8 cellular contexts compared by ENCODE assay signal in the genomic region with DNA sequence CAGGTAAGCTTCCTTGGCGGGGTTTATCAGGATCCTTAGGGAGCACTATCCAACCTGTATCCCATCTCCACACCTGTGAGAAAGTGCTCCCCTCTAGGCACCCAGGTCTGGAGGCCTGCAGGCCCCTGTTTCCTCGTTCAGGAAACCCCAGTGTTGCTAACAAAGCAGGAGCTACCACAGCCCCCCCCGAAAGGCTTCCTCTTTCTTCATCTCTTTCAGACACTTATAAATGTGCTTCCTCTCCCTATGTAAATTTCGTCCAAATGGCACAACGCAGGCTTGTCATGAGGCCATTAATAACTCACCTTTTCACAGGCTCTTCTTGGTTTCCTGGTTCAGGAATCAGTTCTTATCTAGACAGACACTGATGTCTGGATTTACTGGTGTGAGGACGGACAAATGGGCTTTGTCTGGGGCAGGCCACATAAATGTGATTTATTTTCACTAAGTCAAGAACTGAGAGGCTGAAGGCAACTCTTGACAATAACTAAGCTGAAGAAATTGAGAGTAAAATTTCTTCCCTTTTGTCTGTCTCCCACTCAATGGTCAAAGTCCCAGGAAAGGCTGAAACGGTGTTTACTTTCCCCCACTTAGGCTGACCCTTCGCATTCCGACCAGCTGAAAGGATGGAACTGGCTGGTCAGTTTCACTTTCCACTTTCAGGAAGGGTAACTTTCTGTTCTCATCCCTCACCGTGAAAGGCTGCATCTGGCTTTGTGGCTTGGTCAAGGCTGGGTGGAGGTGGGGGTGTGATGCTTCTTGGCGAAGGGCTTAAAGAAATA. TPM values are rescaled to one million over a fixed set of nuclear protein-coding genes. Genes with fewer than 3 reads are reported as not detected.
DNase-seq lines count a peak whose midpoint lies in the region; ATAC-seq and TF ChIP-seq lines count a peak whose summit lies in the region.

No MANE protein-coding gene starts in this region.

- intact Hi-C loops in activated CD4-positive, alpha-beta T cell treated with anti-CD3 and anti-CD28 coated beads, Interleukin-2, amount 10 ng/mL, durations not matched to agents 24 days and 14 days (cut with micrococcal nuclease) = no loop called here

- no peaks in the 10 kb centered on the region for H3K9me3 Mint-ChIP-seq in activated CD8-positive, alpha-beta T cell treated with anti-CD3 and anti-CD28 coated beads, Interleukin-2, amount 10 ng/mL, durations not matched to agents 7 days and 5 days (ENCODE audit: insufficient read depth)
- no peaks in the 10 kb centered on the region for H3K9me3 Mint-ChIP-seq in activated CD4-positive, alpha-beta T cell treated with anti-CD3 and anti-CD28 coated beads, Interleukin-2, amount 10 ng/mL, durations not matched to agents 24 days and 14 days

- peaks cover 3% of the 10 kb centered on the region for H3K36me3 Mint-ChIP-seq in activated CD8-positive, alpha-beta T cell treated with anti-CD3 and anti-CD28 coated beads, Interleukin-2, amount 10 ng/mL, durations not matched to agents 7 days and 5 days (ENCODE audit: low read depth)
- no peaks in the 10 kb centered on the region for H3K36me3 Mint-ChIP-seq in activated CD4-positive, alpha-beta T cell treated with anti-CD3 and anti-CD28 coated beads, Interleukin-2, amount 10 ng/mL, durations not matched to agents 24 days and 14 days (ENCODE audit: low read depth)

- H3K36me3 ChIP-seq in thoracic aorta = no peaks in the 10 kb centered on the region

- DNase-seq in activated CD8-positive, alpha-beta T cell treated with anti-CD3 and anti-CD28 coated beads, Interleukin-2, amount 10 ng/mL, durations not matched to agents 7 days and 5 days = no peak
- DNase-seq in left kidney (ENCODE audit: low read depth, low spot score) (peak; percentile 89), thoracic aorta (ENCODE audit: low spot score) (no peak)
- no peak for DNase-seq in activated T-cell treated with anti-CD3 and anti-CD28 coated beads, Interleukin-2, amount 50 U/mL, for 48 hours
- no peak for DNase-seq in activated CD4-positive, alpha-beta T cell treated with anti-CD3 and anti-CD28 coated beads, Interleukin-2, amount 10 ng/mL, durations not matched to agents 24 days and 14 days

- H3K27me3 ChIP-seq in thoracic aorta (replicated peaks; ENCODE audit: insufficient read depth) = no peaks in the 10 kb centered on the region

- peak overlapping the region; percentile 58 for H3K27ac Mint-ChIP-seq in activated CD8-positive, alpha-beta T cell treated with anti-CD3 and anti-CD28 coated beads, Interleukin-2, amount 10 ng/mL, durations not matched to agents 7 days and 5 days
- no peak overlapping the region for H3K27ac Mint-ChIP-seq in activated CD4-positive, alpha-beta T cell treated with anti-CD3 and anti-CD28 coated beads, Interleukin-2, amount 10 ng/mL, durations not matched to agents 24 days and 14 days

- H3K4me3 Mint-ChIP-seq in activated CD8-positive, alpha-beta T cell treated with anti-CD3 and anti-CD28 coated beads, Interleukin-2, amount 10 ng/mL, durations not matched to agents 7 days and 5 days = no peak overlapping the region
- no peak overlapping the region for H3K4me3 Mint-ChIP-seq in activated CD4-positive, alpha-beta T cell treated with anti-CD3 and anti-CD28 coated beads, Interleukin-2, amount 10 ng/mL, durations not matched to agents 24 days and 14 days

- ATAC-seq in GM19025 (IDR thresholded peaks at IDR 0.05; ENCODE audit: low read depth, unreplicated experiment) = peak; percentile 59
- peak; percentile 65 for ATAC-seq in HG03342 (IDR thresholded peaks at IDR 0.05; ENCODE audit: unreplicated experiment)
- ATAC-seq in activated CD8-positive, alpha-beta T cell treated with anti-CD3 and anti-CD28 coated beads, Interleukin-2, amount 10 ng/mL, durations not matched to agents 7 days and 5 days = no peak
- no peak for ATAC-seq in thoracic aorta (ENCODE audit: insufficient number of reproducible peaks, low FRiP score, low read depth)
- no peak for ATAC-seq in HG02571 (IDR thresholded peaks at IDR 0.05; ENCODE audit: unreplicated experiment)

- POLR2A ChIA-PET in activated CD8-positive, alpha-beta T cell treated with anti-CD3 and anti-CD28 coated beads, Interleukin-2, amount 10 ng/mL, durations not matched to agents 7 days and 5 days (lab: Charles Lee) = interaction anchor here (0.8 to 1.2 kb wide), 2 partner anchors 22 to 39 kb away, joined by 3 read pairs; no protein-coding TSS in a partner anchor

- CTCF ChIA-PET in activated CD8-positive, alpha-beta T cell treated with anti-CD3 and anti-CD28 coated beads, Interleukin-2, amount 10 ng/mL, durations not matched to agents 7 days and 5 days (lab: Charles Lee) = interaction anchor here (1.0 to 1.8 kb wide), 7 partner anchors 9 to 184 kb away, joined by 3 to 7 read pairs (median 3); no protein-coding TSS in a partner anchor

- H3K4me1 ChIP-seq in thoracic aorta (ENCODE audit: control insufficient read depth in 1 of 2, low read depth in 2 of 2) = peaks cover 0 to 15% of the 10 kb centered on the region in 2 donors

- TF ChIP-seq CTCF in thoracic aorta (IDR thresholded peaks at IDR 0.05) = no peak

- H3K9me3 ChIP-seq in thoracic aorta = no peaks in the 10 kb centered on the region

- H3K4me1 Mint-ChIP-seq in activated CD8-positive, alpha-beta T cell treated with anti-CD3 and anti-CD28 coated beads, Interleukin-2, amount 10 ng/mL, durations not matched to agents 7 days and 5 days (ENCODE audit: low read depth) = peaks cover 38% of the 10 kb centered on the region
- peaks cover 5% of the 10 kb centered on the region for H3K4me1 Mint-ChIP-seq in activated CD4-positive, alpha-beta T cell treated with anti-CD3 and anti-CD28 coated beads, Interleukin-2, amount 10 ng/mL, durations not matched to agents 24 days and 14 days

- H3K27ac ChIP-seq in thoracic aorta = peak overlapping the region; percentile 13 to 15

- peaks cover 3% of the 10 kb centered on the region for H3K27me3 Mint-ChIP-seq in activated CD8-positive, alpha-beta T cell treated with anti-CD3 and anti-CD28 coated beads, Interleukin-2, amount 10 ng/mL, durations not matched to agents 7 days and 5 days (ENCODE audit: low read depth)
- no peaks in the 10 kb centered on the region for H3K27me3 Mint-ChIP-seq in activated CD4-positive, alpha-beta T cell treated with anti-CD3 and anti-CD28 coated beads, Interleukin-2, amount 10 ng/mL, durations not matched to agents 24 days and 14 days

- H3K4me3 ChIP-seq in thoracic aorta = peak overlapping the region; percentile 46

RNA-seq across cellular contexts. Expression of a gene that starts 46.8 kb away (rescaled TPM):
- 1 to 10 TPM; 6.2 to 6.8 TPM for total RNA-seq in activated CD8-positive, alpha-beta T cell treated with anti-CD3 and anti-CD28 coated beads, Interleukin-2, amount 10 ng/mL, durations not matched to agents 7 days and 5 days
- 10 to 100 TPM; 20.2 to 23.6 TPM for total RNA-seq in thoracic aorta
- total RNA-seq in activated CD4-positive, alpha-beta T cell treated with anti-CD3 and anti-CD28 coated beads, Interleukin-2, amount 10 ng/mL, durations not matched to agents 24 days and 14 days = 9.6 and 11.7 TPM in 2 replicates

Comparison
In these comparisons a context has a peak if more than half of its experiments do, and no peak if none do; other contexts are left out.
1. ATAC-seq: peak in GM19025 (single experiment) and HG03342 (single experiment); none in activated CD8-positive, alpha-beta T cell treated with anti-CD3 and anti-CD28 coated beads, Interleukin-2, amount 10 ng/mL, durations not matched to agents 7 days and 5 days (single experiment), thoracic aorta (single experiment) and HG02571 (single experiment).